8 cellular contexts compared by ENCODE assay signal in the genomic region with DNA sequence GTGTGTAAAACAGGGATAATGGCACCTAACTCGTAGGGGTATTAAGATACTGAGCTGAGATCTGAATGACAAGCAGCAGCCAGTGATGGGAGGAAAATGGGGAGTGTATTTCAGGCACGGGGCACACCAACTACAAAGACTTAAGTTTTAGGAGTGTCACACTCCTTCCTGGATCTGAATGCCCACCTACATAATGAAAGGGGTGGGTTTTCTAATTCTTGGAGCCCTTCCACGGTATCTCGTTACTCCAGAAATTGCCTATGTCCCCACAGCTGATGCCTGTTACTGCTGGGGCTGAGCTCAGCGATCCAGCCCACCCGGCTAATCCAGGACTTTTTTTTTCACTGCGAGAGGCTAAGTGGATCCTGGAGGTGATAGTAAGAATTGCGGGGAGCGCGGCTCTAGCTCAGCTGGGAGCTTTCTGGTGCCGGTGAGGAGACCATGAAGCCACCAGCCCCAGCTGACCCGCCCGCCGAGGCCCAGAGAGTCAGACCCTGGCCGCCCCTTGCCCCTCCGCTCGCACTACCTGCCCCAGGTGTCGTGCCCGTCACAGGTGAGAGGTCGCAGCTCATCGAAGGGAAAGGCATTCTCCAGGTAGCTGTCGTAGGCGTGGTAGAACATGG. TPM values are rescaled to one million over a fixed set of nuclear protein-coding genes. Genes with fewer than 3 reads are reported as not detected.
A peak's percentile ranks its signal among the peaks of the same experiment; 100 is the strongest.
DNase-seq lines count a peak whose midpoint lies in the region; ATAC-seq and TF ChIP-seq lines count a peak whose summit lies in the region.

No MANE protein-coding gene starts in this region.

- no peaks in the 10 kb centered on the region for H4K20me1 ChIP-seq in IMR-90 (ENCODE audit: insufficient read depth, low read length)

- peak overlapping the region; percentile 72 for H4K91ac ChIP-seq in IMR-90 (ENCODE audit: insufficient read depth, low read depth, low read length)

- intact Hi-C loops in IMR-90 (cut with micrococcal nuclease), result loop anchor here (2.0 kb wide), 1 partner anchor 26 kb away; the partner anchor contains the start of gene PROCR
- intact Hi-C loops in activated CD4-positive, alpha-beta memory T cell treated with anti-CD3 and anti-CD28 coated beads for 36 hours (cut with micrococcal nuclease), result loop anchor here (2.0 to 5.0 kb wide), 2 partner anchors 54 to 306 kb away; partner anchors contain the start of gene TRPC4AP
- intact Hi-C loops in ovary (cut with DNase I), result loop anchor here in 3 of 4 donors (5.0 to 10.0 kb wide), 3 partner anchors 58 to 126 kb away; no protein-coding TSS in a partner anchor

- no TSS peak for BruUV-seq in IMR-90 (replicated peaks; lab: Mats Ljungman, UMichigan)

- no peaks in the 10 kb centered on the region for H3K9me1 ChIP-seq in IMR-90 (ENCODE audit: insufficient read depth, low read length)

- H2AK5ac ChIP-seq in IMR-90 (ENCODE audit: low read depth, low read length), result peak overlapping the region; percentile 93

- H2BK15ac ChIP-seq in IMR-90 (ENCODE audit: low read depth, low read length), result 0 out of 3 replicates have a peak overlapping the region, but pooled peaks have one; percentile 7

- H3K27me3 ChIP-seq in IMR-90 (ENCODE audit: control insufficient read depth, insufficient read depth, low read length) (no peaks in the 10 kb centered on the region), ovary (no peaks in the 10 kb centered on the region)

- H3K36me3 Mint-ChIP-seq in activated CD4-positive, alpha-beta memory T cell treated with anti-CD3 and anti-CD28 coated beads for 36 hours, result peaks cover 13% of the 10 kb centered on the region

- peak overlapping the region; percentile 61 for H2BK5ac ChIP-seq in IMR-90 (ENCODE audit: low read depth, low read length, poor library complexity, severe bottlenecking)

- in situ Hi-C loops in IMR-90 (cut with MboI; ENCODE audit: low sequenced_read_pairs), result loop anchor here (5.0 to 25.0 kb wide), 3 partner anchors 58 to 291 kb away; partner anchors contain the start of gene GDF5

- H3K27me3 Mint-ChIP-seq in activated CD4-positive, alpha-beta memory T cell treated with anti-CD3 and anti-CD28 coated beads for 36 hours, result no peaks in the 10 kb centered on the region

- peak overlapping the region; percentile 86 for H3K14ac ChIP-seq in IMR-90 (replicated peaks; ENCODE audit: low read depth, low read length)

- H3K9ac ChIP-seq in IMR-90 (ENCODE audit: low read depth, low read length), result peak overlapping the region; percentile 73

- ATAC-seq in IMR-90 (ENCODE audit: low read depth) (peak; percentile 24), GM18861 (IDR thresholded peaks at IDR 0.05; ENCODE audit: unreplicated experiment) (no peak), GM19467 (IDR thresholded peaks at IDR 0.05; ENCODE audit: unreplicated experiment) (no peak)

- H4K8ac ChIP-seq in IMR-90 (ENCODE audit: low read depth in 2 of 2, low read length in 2 of 2), result peak overlapping the region; percentile 69 to 93

- H3K4ac ChIP-seq in IMR-90 (ENCODE audit: low read depth, low read length), result peak overlapping the region; percentile 89

- H2BK20ac ChIP-seq in IMR-90 (ENCODE audit: low read depth, low read length), result no peak overlapping the region

- peak overlapping the region; percentile 91 for H3K27ac Mint-ChIP-seq in activated CD4-positive, alpha-beta memory T cell treated with anti-CD3 and anti-CD28 coated beads for 36 hours

- H3K18ac ChIP-seq in IMR-90 (ENCODE audit: low read depth, low read length), result peak overlapping the region; percentile 55

- POLR2A ChIA-PET in IMR-90 (lab: Charles Lee; ENCODE audit: unreplicated experiment), result no interaction called here
- POLR2A ChIA-PET in activated CD4-positive, alpha-beta memory T cell treated with anti-CD3 and anti-CD28 coated beads for 36 hours (lab: Charles Lee), result interaction anchor here (0.8 to 2.7 kb wide), 9 partner anchors 20 to 596 kb away, joined by 3 to 16 read pairs (median 5); partner anchors contain the start of genes CEP250, MMP24OS and TRPC4AP

- TF ChIP-seq POLR2A in IMR-90 (IDR thresholded peaks at IDR 0.05; ENCODE audit: low read depth, low read length) (no peak), ovary (IDR thresholded peaks at IDR 0.05) (no peak)

- peak overlapping the region; percentile 96 for H3K4me2 ChIP-seq in IMR-90 (ENCODE audit: low read depth, low read length)

- H3K4me3 Mint-ChIP-seq in activated CD4-positive, alpha-beta memory T cell treated with anti-CD3 and anti-CD28 coated beads for 36 hours, result peak overlapping the region; percentile 93

- peaks cover 4 to 10% of the 10 kb centered on the region in 2 experiments for H3K79me1 ChIP-seq in IMR-90 (ENCODE audit: low read depth in 1 of 2, low read length in 2 of 2)

- H2AFZ ChIP-seq in IMR-90 (replicated peaks; ENCODE audit: low read length, poor library complexity), result peak overlapping the region; percentile 97

- TF ChIP-seq RAD21 in IMR-90 (IDR thresholded peaks at IDR 0.05; ENCODE audit: low read length), result no peak

- H3K4me1 ChIP-seq in IMR-90 (ENCODE audit: control insufficient read depth, insufficient read depth, low read length) (peaks cover 5% of the 10 kb centered on the region; the same call in 1 of the 2 replicates), ovary (ENCODE audit: insufficient read depth) (peaks cover 5% of the 10 kb centered on the region)

- H3K23ac ChIP-seq in IMR-90 (ENCODE audit: low read depth, low read length), result peak overlapping the region; percentile 59

- TF ChIP-seq CTCF in IMR-90 (conservative IDR thresholded peaks at IDR 0.05; ENCODE audit: low read depth, low read length), result no peak
- TF ChIP-seq CTCF in foreskin fibroblast (IDR thresholded peaks at IDR 0.05; ENCODE audit: low read depth, low read length), result no peak
- no peak for TF ChIP-seq CTCF in ovary (IDR thresholded peaks at IDR 0.05)

- H4K5ac ChIP-seq in IMR-90 (ENCODE audit: low read depth, low read length), result peak overlapping the region; percentile 45

- DNase-seq in activated T-cell treated with anti-CD3 and anti-CD28 coated beads for 48 hours (ENCODE audit: low read depth), result peak; percentile 15
- DNase-seq in activated T-cell treated with anti-CD3 and anti-CD28 coated beads, Interleukin-2, amount 50 U/mL, for 1 hour, result no peak
- no peak for DNase-seq in IMR-90
- DNase-seq in activated CD4-positive, alpha-beta memory T cell treated with anti-CD3 and anti-CD28 coated beads for 36 hours, result peak; percentile 37
- DNase-seq in foreskin fibroblast, result peak in 1 of 2 donors; percentile 49
- peak in 4 of 5 donors; percentile 22 to 51 (median 39) for DNase-seq in ovary

- peaks cover 7% of the 10 kb centered on the region for H3K36me3 ChIP-seq in IMR-90 (ENCODE audit: control insufficient read depth, insufficient read depth, low read length)
- no peaks in the 10 kb centered on the region for H3K36me3 ChIP-seq in ovary

- peak overlapping the region; percentile 61 for H2BK120ac ChIP-seq in IMR-90 (ENCODE audit: low read depth, low read length)

- peak overlapping the region; percentile 57 for H3K56ac ChIP-seq in IMR-90 (ENCODE audit: extremely low read depth, insufficient read depth, low read length)

- H3K4me1 Mint-ChIP-seq in activated CD4-positive, alpha-beta memory T cell treated with anti-CD3 and anti-CD28 coated beads for 36 hours (ENCODE audit: low read depth), result peaks cover 38% of the 10 kb centered on the region

- dilution Hi-C loops in IMR-90 (cut with HindIII; ENCODE audit: low sequenced_read_pairs, unreplicated experiment), result no loop called here

- CTCF ChIA-PET in IMR-90 (lab: Yijun Ruan, JAX), result interaction anchor here (0.6 to 3.5 kb wide), 5 partner anchors 29 to 321 kb away, joined by 3 to 26 read pairs (median 8); partner anchors contain the start of gene NCOA6
- CTCF ChIA-PET in activated CD4-positive, alpha-beta memory T cell treated with anti-CD3 and anti-CD28 coated beads for 36 hours (lab: Charles Lee), result interaction anchor here (0.6 to 4.0 kb wide), 13 partner anchors 19 to 301 kb away, joined by 3 to 41 read pairs (median 3); partner anchors contain the start of gene ACSS2

- no peaks in the 10 kb centered on the region for H3K9me3 Mint-ChIP-seq in activated CD4-positive, alpha-beta memory T cell treated with anti-CD3 and anti-CD28 coated beads for 36 hours

- peak overlapping the region; percentile 87 for H2AK9ac ChIP-seq in IMR-90 (replicated peaks; ENCODE audit: low read depth, low read length, poor library complexity)

- TF ChIP-seq EP300 in ovary (IDR thresholded peaks at IDR 0.05), result no peak

- no peaks in the 10 kb centered on the region for H3K9me3 ChIP-seq in IMR-90 (ENCODE audit: control insufficient read depth, insufficient read depth, low read length)
- H3K9me3 ChIP-seq in ovary, result no peaks in the 10 kb centered on the region

- 0% methylated on average over 1 of the region's 23 CpGs; no CpG with 5 or more reads in 1 of the 2 experiments for WGBS in IMR-90 (ENCODE audit: extremely low coverage in 2 of 2, insufficient read length in 1 of 2), 2 experiments
- WGBS in ovary, 3 donors, result 6 to 7% (median 6%) methylated on average over 23 of the region's 23 CpGs

- peak overlapping the region; percentile 82 for H3K4me3 ChIP-seq in IMR-90 (ENCODE audit: insufficient read depth, low read depth, low read length)
- peak overlapping the region; percentile 96 to 98 for H3K4me3 ChIP-seq in foreskin fibroblast (ENCODE audit: low read depth in 1 of 2, low read length in 2 of 2)
- H3K4me3 ChIP-seq in ovary, result peak overlapping the region; percentile 70

- H3K27ac ChIP-seq in IMR-90 (ENCODE audit: insufficient read depth, low read length), result peak overlapping the region; percentile 66
- peak overlapping the region; percentile 0 to 22 for H3K27ac ChIP-seq in ovary

RNA-seq across cellular contexts. Expression of gene EDEM2, which starts 0.7 kb away (rescaled TPM):
- total RNA-seq in IMR-90 (2012; rRNA removed), result 22.5 and 27.4 TPM in 2 replicates
- 17.1 and 19.0 TPM in 2 replicates for polyA plus RNA-seq in IMR-90 (2012; rRNA removed)
- 15.3 and 24.8 TPM in 2 replicates for polyA plus RNA-seq in IMR-90 (2012; cell fraction: cytosol; rRNA removed)
- polyA plus RNA-seq in IMR-90 (2012; cell fraction: nucleus; rRNA removed; ENCODE audit: low replicate concordance), result 12.0 and 14.1 TPM in 2 replicates
- 10 to 100 TPM; 17.3 to 19.9 TPM for total RNA-seq in activated CD4-positive, alpha-beta memory T cell treated with anti-CD3 and anti-CD28 coated beads for 36 hours
- 10 to 100 TPM in 5 of 7 donors, 1 to 10 TPM in 2; 6.4 to 14.9 (median 13.4) TPM for total RNA-seq in ovary
- 10 to 100 TPM; 10.3 to 19.4 TPM for polyA plus RNA-seq in ovary

RNA-seq across cellular contexts. Expression of gene PROCR, which starts 25.5 kb away (rescaled TPM):
- 25.0 and 36.4 TPM in 2 replicates for total RNA-seq in IMR-90 (2012; rRNA removed)
- 41.9 and 60.5 TPM in 2 replicates for polyA plus RNA-seq in IMR-90 (2012; rRNA removed)
- 26.1 and 52.9 TPM in 2 replicates for polyA plus RNA-seq in IMR-90 (2012; cell fraction: cytosol; rRNA removed)
- 12.7 and 15.9 TPM in 2 replicates for polyA plus RNA-seq in IMR-90 (2012; cell fraction: nucleus; rRNA removed; ENCODE audit: low replicate concordance)
- total RNA-seq in activated CD4-positive, alpha-beta memory T cell treated with anti-CD3 and anti-CD28 coated beads for 36 hours, result 1 to 10 TPM; 1.0 to 1.1 TPM
- total RNA-seq in ovary, result 10 to 100 TPM in 6 of 7 donors, 1 to 10 TPM in 1; 9.1 to 38.4 (median 17.5) TPM
- polyA plus RNA-seq in ovary, result 10 to 100 TPM; 24.9 to 40.2 TPM

RNA-seq across cellular contexts. Expression of gene TRPC4AP, which starts 53.8 kb away (rescaled TPM):
- total RNA-seq in IMR-90 (2012; rRNA removed), result 39.4 and 41.0 TPM in 2 replicates
- 77.6 and 81.0 TPM in 2 replicates for polyA plus RNA-seq in IMR-90 (2012; rRNA removed)
- 47.2 and 64.3 TPM in 2 replicates for polyA plus RNA-seq in IMR-90 (2012; cell fraction: cytosol; rRNA removed)
- polyA plus RNA-seq in IMR-90 (2012; cell fraction: nucleus; rRNA removed; ENCODE audit: low replicate concordance), result 135 and 171 TPM in 2 replicates
- 10 to 100 TPM; 45.8 to 48.3 TPM for total RNA-seq in activated CD4-positive, alpha-beta memory T cell treated with anti-CD3 and anti-CD28 coated beads for 36 hours
- total RNA-seq in ovary, result 10 to 100 TPM; 32.9 to 41.5 (median 40.7) TPM
- polyA plus RNA-seq in ovary, result 10 to 100 TPM; 30.5 to 51.8 TPM

Comparison
In these comparisons a context has a peak if more than half of its experiments do, and no peak if none do; other contexts are left out.
1. DNase-seq: peak in activated T-cell treated with anti-CD3 and anti-CD28 coated beads for 48 hours (single experiment), activated CD4-positive, alpha-beta memory T cell treated with anti-CD3 and anti-CD28 coated beads for 36 hours (single experiment) and ovary (4 of 5); none in activated T-cell treated with anti-CD3 and anti-CD28 coated beads, Interleukin-2, amount 50 U/mL, for 1 hour (single experiment) and IMR-90 (single experiment).
2. RNA of gene PROCR, which starts 25.5 kb away (total RNA-seq): 25.0 to 36.4 TPM in IMR-90 and 9.1 to 38.4 TPM in ovary; 1.0 to 1.1 TPM in activated CD4-positive, alpha-beta memory T cell treated with anti-CD3 and anti-CD28 coated beads for 36 hours; every median in the first group is over 4 times any median in the second.
3. Peak in every context shown above with its lines, with median percentiles within 50 percentile points of each other: H3K4me3 ChIP-seq.